Comparison of ENCODE assay signal across 8 cellular contexts in the genomic region with DNA sequence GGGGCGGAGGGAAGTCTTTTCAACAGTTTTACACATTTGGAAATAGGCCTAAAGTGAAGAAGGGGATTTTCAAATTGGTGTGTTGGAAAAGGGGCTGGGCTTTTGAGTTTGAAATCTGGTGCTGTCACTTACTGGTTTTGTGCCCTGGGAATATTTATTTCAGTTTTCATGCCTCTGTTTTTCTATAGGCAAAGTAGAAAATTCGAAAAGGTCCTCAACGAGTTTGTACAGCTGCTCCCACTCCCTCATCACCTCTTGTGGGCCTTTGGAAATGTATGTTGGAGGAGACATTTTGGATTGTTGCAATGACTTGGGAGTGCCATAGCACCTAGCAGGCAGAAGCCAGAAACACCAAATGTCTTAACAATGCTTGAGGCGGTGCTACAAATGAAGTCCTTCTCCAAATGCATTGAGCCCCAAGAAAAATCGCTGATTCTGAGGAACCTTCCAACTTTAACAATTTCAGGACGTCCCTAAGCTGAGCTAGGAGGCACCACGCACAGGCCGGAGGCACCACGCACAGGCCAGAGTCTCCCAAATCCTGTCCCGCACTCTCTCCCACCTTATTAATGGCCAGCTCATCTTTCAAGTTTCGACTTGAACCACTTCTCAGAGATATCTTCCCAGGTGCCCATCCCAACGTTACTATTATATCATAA. TPM values are rescaled to one million over a fixed set of nuclear protein-coding genes. Genes with fewer than 3 reads are reported as not detected.
DNase-seq lines count a peak whose midpoint lies in the region; ATAC-seq, FAIRE-seq and TF ChIP-seq lines count a peak whose summit lies in the region.

No MANE protein-coding gene starts in this region.

- 0 out of 2 replicates have a peak overlapping the region, but pooled peaks have one; percentile 21 for H3K18ac ChIP-seq in H1 (ENCODE audit: extremely low read depth, low read length)

- peak overlapping the region; percentile 88 to 96 (median 96) for H3K27ac Mint-ChIP-seq in nephron

- H3K9me3 Mint-ChIP-seq in nephron, result no peaks in the 10 kb centered on the region

- H3K23me2 ChIP-seq in H1 (ENCODE audit: low read depth, low read length), result peaks cover 3% of the 10 kb centered on the region; the same call in 1 of the 2 replicates

- H2BK12ac ChIP-seq in H1 (ENCODE audit: low read depth, low read length), result no peak overlapping the region

- FAIRE-seq in H1 (lab: Jason Lieb, UNC), result no peak

- H3K4me1 ChIP-seq in BLaER1 treated with 17β-estradiol and CSF1 and Interleukin-3, amounts not matched to agents 10 nM and 100 nM, result peaks cover 13 to 31% (median 27%) of the 10 kb centered on the region in 10 experiments; a peak in 19 of 20 replicates
- H3K4me1 ChIP-seq in H1 (replicated peaks in 1 of 4; ENCODE audit: control insufficient read depth in 3 of 4, insufficient read depth in 4 of 4, low read length in 3 of 4), result peaks cover 0 to 3% (median 3%) of the 10 kb centered on the region in 4 experiments; a peak in 3 of 7 replicates

- H4K5ac ChIP-seq in H1 (ENCODE audit: insufficient read length, low read depth, low read length), result peak overlapping the region; percentile 96

- TF ChIP-seq RAD21 in H1 (IDR thresholded peaks at IDR 0.05 in 1 of 2, conservative IDR thresholded peaks at IDR 0.05 in 1 of 2; ENCODE audit: low read depth in 2 of 2, low read length in 2 of 2), result no peak

- H3K4me3 Mint-ChIP-seq in nephron, result peak overlapping the region; percentile 94 to 97 (median 96)

- no peaks in the 10 kb centered on the region for H3K9me3 ChIP-seq in BLaER1 treated with 17β-estradiol and CSF1 and Interleukin-3, amounts not matched to agents 10 nM and 100 nM (replicated peaks in 1 of 11)
- H3K9me3 ChIP-seq in H1 (ENCODE audit: insufficient read depth in 2 of 2, low read depth in 1 of 2, low read length in 1 of 2), result peaks cover 0 to 4% of the 10 kb centered on the region in 2 experiments; a peak in 1 of 4 replicates

- WGBS in H1 (ENCODE audit: extremely low coverage in 1 of 2, insufficient coverage in 1 of 2, insufficient read length in 1 of 2, insufficient replicate concordance in 2 of 2, low coverage in 1 of 2, low lambda C conversion rate in 2 of 2, missing lambda C conversion rate in 1 of 2), 2 experiments, result 85% methylated on average over 12 of the region's 12 CpGs; no CpG with 5 or more reads in 1 of the 2 experiments

- TF ChIP-seq CTCF in NB4 (IDR thresholded peaks at IDR 0.05; ENCODE audit: low read depth, low read length), result no peak
- no peak for TF ChIP-seq CTCF in H1 (IDR thresholded peaks at IDR 0.05; ENCODE audit: control extremely low read depth in 1 of 3, insufficient read depth in 1 of 3, low read depth in 1 of 3, low read length in 3 of 3)
- TF ChIP-seq CTCF in nephron (IDR thresholded peaks at IDR 0.05; ENCODE audit: unreplicated experiment in 3 of 3), result no peak

- H3K36me3 ChIP-seq in BLaER1 treated with 17β-estradiol and CSF1 and Interleukin-3, amounts not matched to agents 10 nM and 100 nM, result peaks cover 20 to 27% (median 21%) of the 10 kb centered on the region in 11 experiments
- peaks cover 2 to 19% (median 13%) of the 10 kb centered on the region in 4 experiments for H3K36me3 ChIP-seq in H1 (ENCODE audit: control insufficient read depth in 2 of 4, insufficient read depth in 4 of 4, low read length in 3 of 4)

- H3K27me3 Mint-ChIP-seq in nephron (ENCODE audit: low read depth), result no peaks in the 10 kb centered on the region

- H3K23ac ChIP-seq in H1 (ENCODE audit: insufficient read length), result no peak overlapping the region

- H3K36me3 Mint-ChIP-seq in nephron (ENCODE audit: low read depth), result peaks cover 32% of the 10 kb centered on the region

- POLR2A ChIA-PET in H1 (lab: Charles Lee; ENCODE audit: partially characterized antibody), result interaction anchor here (0.6 to 2.1 kb wide), 13 partner anchors 9 to 158 kb away, joined by 3 to 18 read pairs (median 4); no protein-coding TSS in a partner anchor

- peak overlapping the region; percentile 61 for H4K91ac ChIP-seq in H1 (replicated peaks; ENCODE audit: insufficient read length, low read length)

- H3K79me1 ChIP-seq in H1 (ENCODE audit: low read depth, low read length), result peaks cover 6% of the 10 kb centered on the region

- no peak overlapping the region for H2BK20ac ChIP-seq in H1 (ENCODE audit: low read length)

- H3K9ac ChIP-seq in BLaER1 treated with 17β-estradiol and CSF1 and Interleukin-3, amounts not matched to agents 10 nM and 100 nM, result peak overlapping the region; percentile 97 to 99 (median 98); a peak in 20 of 22 replicates
- peak overlapping the region in 2 of 4 experiments; percentile 95 to 96; a peak in 2 of 7 replicates for H3K9ac ChIP-seq in H1 (replicated peaks in 1 of 4; ENCODE audit: extremely low read depth in 1 of 4, low read depth in 3 of 4, low read length in 3 of 4)

- H3K27me3 ChIP-seq in BLaER1 treated with 17β-estradiol and CSF1 and Interleukin-3, amounts not matched to agents 10 nM and 100 nM, result no peaks in the 10 kb centered on the region
- H3K27me3 ChIP-seq in H1 (replicated peaks in 1 of 4; ENCODE audit: control insufficient read depth in 3 of 4, extremely low read depth in 1 of 4, insufficient read depth in 3 of 4, low read length in 3 of 4), result peaks cover 0 to 13% (median 5%) of the 10 kb centered on the region in 4 experiments; a peak in 6 of 7 replicates

- H2BK120ac ChIP-seq in H1 (replicated peaks; ENCODE audit: low read depth, low read length), result no peak overlapping the region

- peak overlapping the region; percentile 14; the same call in 1 of the 2 replicates for H2BK5ac ChIP-seq in H1 (ENCODE audit: low read depth, low read length)

- H3K14ac ChIP-seq in H1 (ENCODE audit: insufficient read length), result no peak overlapping the region

- no peak for TF ChIP-seq EP300 in H1 (IDR thresholded peaks at IDR 0.05; ENCODE audit: borderline replicate concordance in 1 of 2, low read depth in 2 of 2, low read length in 2 of 2)

- peaks cover 46% of the 10 kb centered on the region for H3K4me1 Mint-ChIP-seq in nephron

- H2AFZ ChIP-seq in H1 (ENCODE audit: low read length), result peak overlapping the region; percentile 36

- 0 out of 2 replicates have a peak overlapping the region, but pooled peaks have one; percentile 14 for H2AK5ac ChIP-seq in H1 (ENCODE audit: low read depth, low read length)

- no peak for ATAC-seq in GM19397 (IDR thresholded peaks at IDR 0.05; ENCODE audit: unreplicated experiment)
- no peak for ATAC-seq in GM21526 (IDR thresholded peaks at IDR 0.05; ENCODE audit: low FRiP score, unreplicated experiment)

- H4K20me1 ChIP-seq in BLaER1 treated with 17β-estradiol and CSF1 and Interleukin-3, amounts not matched to agents 10 nM and 100 nM, result peaks cover 0 to 27% (median 12%) of the 10 kb centered on the region in 11 experiments; a peak in 14 of 22 replicates
- no peaks in the 10 kb centered on the region for H4K20me1 ChIP-seq in H1 (replicated peaks in 1 of 2; ENCODE audit: control insufficient read depth in 1 of 2, insufficient read depth in 2 of 2, low read length in 2 of 2)

- H3K79me2 ChIP-seq in H1 (ENCODE audit: control insufficient read depth in 1 of 2, insufficient read depth in 2 of 2, low read length in 2 of 2), result peaks cover 0 to 19% of the 10 kb centered on the region in 2 experiments; a peak in 2 of 4 replicates

- DNase-seq in NB4 (ENCODE audit: low read depth), result no peak
- no peak for DNase-seq in H1 (ENCODE audit: low read depth in 1 of 2, low spot score in 2 of 2)
- no peak for DNase-seq in NK-92 (lab: John Stamatoyannopoulos, UW; ENCODE audit: unreplicated experiment)
- DNase-seq in GF-D8 (lab: John Stamatoyannopoulos, UW), result no peak

- no peak overlapping the region for H3K56ac ChIP-seq in H1 (replicated peaks; ENCODE audit: insufficient read length, low read depth, low read length)

- H3K4me2 ChIP-seq in BLaER1 treated with 17β-estradiol and CSF1 and Interleukin-3, amounts not matched to agents 10 nM and 100 nM, result peak overlapping the region; percentile 43 to 90 (median 69)
- peak overlapping the region; percentile 82 to 93 for H3K4me2 ChIP-seq in H1 (ENCODE audit: insufficient read depth in 1 of 2, low read depth in 2 of 2, low read length in 2 of 2)

- CTCF ChIA-PET in H1 (lab: Charles Lee; ENCODE audit: partially characterized antibody), result interaction anchor here (1.0 to 2.7 kb wide), 7 partner anchors 8 to 214 kb away, joined by 3 to 8 read pairs (median 4); no protein-coding TSS in a partner anchor

- peak overlapping the region; percentile 88 to 95 (median 90) for H3K4me3 ChIP-seq in BLaER1 treated with 17β-estradiol and CSF1 and Interleukin-3, amounts not matched to agents 10 nM and 100 nM
- H3K4me3 ChIP-seq in NB4 (ENCODE audit: low read depth, low read length) (peak overlapping the region; percentile 98), H1 (ENCODE audit: extremely low read depth in 1 of 4, insufficient read depth in 2 of 4, low read depth in 3 of 4, low read length in 4 of 4) (peak overlapping the region; percentile 93 to 99 (median 96); a peak in 5 of 8 replicates)

- peak overlapping the region; percentile 83 for H3K4ac ChIP-seq in H1 (replicated peaks; ENCODE audit: insufficient read length, low read depth, low read length)

- peak overlapping the region; percentile 87 for H4K8ac ChIP-seq in H1 (ENCODE audit: extremely low read depth, insufficient read depth, low read length)

- peak overlapping the region; percentile 96 to 99 (median 98) for H3K27ac ChIP-seq in BLaER1 treated with 17β-estradiol and CSF1 and Interleukin-3, amounts not matched to agents 10 nM and 100 nM
- H3K27ac ChIP-seq in H1 (ENCODE audit: low read depth, low read length), result peak overlapping the region; percentile 21; the same call in 1 of the 2 replicates

- no peak for TF ChIP-seq POLR2A in NB4 (IDR thresholded peaks at IDR 0.05; ENCODE audit: extremely low read depth, insufficient read length)
- TF ChIP-seq POLR2A in H1 (IDR thresholded peaks at IDR 0.05; ENCODE audit: control extremely low read depth in 1 of 2, low read depth in 2 of 2, low read length in 2 of 2), result no peak

- no peak overlapping the region for H2BK15ac ChIP-seq in H1 (ENCODE audit: low read length)

TF ChIP-seq in H1, 55 proteins besides CTCF, POLR2A, EP300 and RAD21 (continues in another document):
- TF ChIP-seq CEBPB (IDR thresholded peaks at IDR 0.05; ENCODE audit: low read depth, low read length), result no peak
- no peak for TF ChIP-seq CBX5 (IDR thresholded peaks at IDR 0.05; ENCODE audit: low read depth, low read length)
- no peak for TF ChIP-seq CTBP2 (IDR thresholded peaks at IDR 0.05; ENCODE audit: borderline replicate concordance, insufficient read depth, insufficient read length, low read length)

RNA-seq across cellular contexts. Expression of a gene that starts 0.6 kb away (rescaled TPM):
- total RNA-seq in H1 (2021; fragmentation: NEBNext Ultra II Directional; extraction: Animal tissue kit (Norgen Biotek cat#: 25700)), result 55.1 and 61.7 TPM in 2 replicates
- polyA plus RNA-seq in H1 (2011; rRNA removed), result 32.7 and 180 TPM in 2 replicates
- polyA plus RNA-seq in H1 (2011; cell fraction: cytosol; rRNA removed), result 156 TPM
- 266 TPM for polyA plus RNA-seq in H1 (2011; cell fraction: nucleus; rRNA removed)
- polyA plus RNA-seq in H1 (2012, experiment 1 of 2), result 33.6 to 102 TPM (median 37.0 TPM) in 4 replicates
- polyA plus RNA-seq in H1 (2012, experiment 2 of 2), result 4.6 TPM
- polyA plus RNA-seq in H1 (2013, experiment 1 of 2), result 117 TPM
- polyA plus RNA-seq in H1 (2013, experiment 2 of 2), result 128 TPM
- polyA minus RNA-seq in H1 (2011; rRNA and poly(A)+ RNA removed), result 78.6 and 96.7 TPM in 2 replicates
- 140 TPM for polyA minus RNA-seq in H1 (2011; cell fraction: cytosol; rRNA and poly(A)+ RNA removed)
- polyA minus RNA-seq in H1 (2011; cell fraction: nucleus; rRNA and poly(A)+ RNA removed), result 74.6 TPM
